Comparison of ENCODE assay signal across 16 cellular contexts in genomic region chr11:71198823-71199165, GRCh38. TPM values are rescaled to one million over a fixed set of nuclear protein-coding genes. Genes with fewer than 3 reads are reported as not detected.
DNase-seq lines count a peak whose midpoint lies in the region; ATAC-seq and TF ChIP-seq lines count a peak whose summit lies in the region.
"Had no signal": no experiment of that assay in that cellular context is flagged by ENCODE, and none has a peak within 500 bp of the region (broad histone marks: within the 10 kb centered on the region; RNA-seq: fewer than 3 reads in every experiment).

No MANE protein-coding gene starts in this region.

- no peaks in the 10 kb centered on the region for H3K27me3 Mint-ChIP-seq in WTC11 (ENCODE audit: low read depth)

- H3K4me1 Mint-ChIP-seq in WTC11 = peaks cover 17% of the 10 kb centered on the region
- H3K4me1 Mint-ChIP-seq: CD4-positive, alpha-beta memory T cell had no signal

- no peaks in the 10 kb centered on the region for H3K9me2 ChIP-seq in DOHH2 (replicated peaks; ENCODE audit: control insufficient read depth, low read length)

- H3K4me1 ChIP-seq in right cardiac atrium (ENCODE audit: control insufficient read depth, insufficient read depth, low read length) (no peaks in the 10 kb centered on the region), DOHH2 (ENCODE audit: control insufficient read depth, low read length) (peaks cover 69% of the 10 kb centered on the region), lower lobe of right lung (no peaks in the 10 kb centered on the region)

- H3K9me3 ChIP-seq in right cardiac atrium (ENCODE audit: control insufficient read depth, low read length) = no peaks in the 10 kb centered on the region
- H3K9me3 ChIP-seq in DOHH2 (ENCODE audit: control insufficient read depth, insufficient read depth, low read length) = no peaks in the 10 kb centered on the region
- H3K9me3 ChIP-seq in lower lobe of right lung = no peaks in the 10 kb centered on the region
- no peaks in the 10 kb centered on the region for H3K9me3 ChIP-seq in WERI-Rb-1 (ENCODE audit: severe bottlenecking)

- H3K36me3 Mint-ChIP-seq in WTC11 = peaks cover 20% of the 10 kb centered on the region
- H3K36me3 Mint-ChIP-seq: CD4-positive, alpha-beta memory T cell had no signal

- no peaks in the 10 kb centered on the region for H4K20me1 ChIP-seq in DOHH2 (ENCODE audit: control insufficient read depth, insufficient read depth, low read depth, low read length)

- H3K27ac ChIP-seq in right cardiac atrium (ENCODE audit: low read length) (no peak overlapping the region), DOHH2 (ENCODE audit: low read depth, low read length) (no peak overlapping the region), lower lobe of right lung (no peak overlapping the region), WERI-Rb-1 (no peak overlapping the region)

- intact Hi-C loops in cardiac septum (cut with DNase I) = no loop called here
- intact Hi-C loops in right cardiac atrium (cut with DNase I) = no loop called here
- intact Hi-C loops in lower lobe of right lung (cut with DNase I) = no loop called here

- DNase-seq in cardiac septum (ENCODE audit: low spot score) (peak; percentile 47), right cardiac atrium (no peak), WTC11 (ENCODE audit: low spot score) (no peak), lower lobe of right lung (peak; percentile 28), WERI-Rb-1 (no peak)
- no peak for DNase-seq in activated CD4-positive, alpha-beta T cell treated with anti-CD3 and anti-CD28 coated beads for 1 hour
- DNase-seq: C1 segment of cervical spinal cord; Calu3; CD4-positive, alpha-beta memory T cell; COR-L47; DMS53; H9 had no signal

- no peak overlapping the region for H3K4me3 Mint-ChIP-seq in WTC11
- H3K4me3 Mint-ChIP-seq: CD4-positive, alpha-beta memory T cell; GM23338; H9 had no signal

- CTCF ChIA-PET in WTC11 (lab: Charles Lee) = interaction anchor here (1.8 kb wide), 1 partner anchor 112 kb away, joined by 4 read pairs; no protein-coding TSS in a partner anchor

- no peaks in the 10 kb centered on the region for H3K79me2 ChIP-seq in DOHH2 (ENCODE audit: control insufficient read depth, low read length)

- H3K9me3 Mint-ChIP-seq in WTC11 = peaks cover 5% of the 10 kb centered on the region; the same call in 1 of the 2 replicates
- H3K9me3 Mint-ChIP-seq: CD4-positive, alpha-beta memory T cell; GM23338; H9 had no signal

- H3K27me3 ChIP-seq in right cardiac atrium (ENCODE audit: control insufficient read depth, insufficient read depth) = no peaks in the 10 kb centered on the region
- no peaks in the 10 kb centered on the region; the same call in 1 of the 2 replicates for H3K27me3 ChIP-seq in DOHH2 (ENCODE audit: control insufficient read depth, low read length)
- no peaks in the 10 kb centered on the region for H3K27me3 ChIP-seq in lower lobe of right lung (ENCODE audit: low read depth)
- no peaks in the 10 kb centered on the region for H3K27me3 ChIP-seq in WERI-Rb-1 (ENCODE audit: insufficient read depth, low read depth, severe bottlenecking)

- peak overlapping the region; percentile 36; the same call in 1 of the 2 replicates for H3K27ac Mint-ChIP-seq in WTC11
- H3K27ac Mint-ChIP-seq: CD4-positive, alpha-beta memory T cell had no signal

- H3K4me2 ChIP-seq in DOHH2 (ENCODE audit: low read length) = peak overlapping the region; percentile 63; the same call in 1 of the 2 replicates
- H3K4me2 ChIP-seq: GM23338 had no signal

- ATAC-seq in right cardiac atrium (no peak), WTC11 (no peak), lower lobe of right lung (no peak)
- ATAC-seq: GM23338, HCT116 had no signal

- POLR2A ChIA-PET in WTC11 (lab: Charles Lee) = interaction anchor here (0.6 kb wide), 1 partner anchor 13 kb away, joined by 3 read pairs; no protein-coding TSS in a partner anchor

- TF ChIP-seq CTCF in DOHH2 (IDR thresholded peaks at IDR 0.05; ENCODE audit: low read depth, low read length, poor library complexity, severe bottlenecking) = no peak
- TF ChIP-seq CTCF in WTC11 (IDR thresholded peaks at IDR 0.05) = no peak
- TF ChIP-seq CTCF in lower lobe of right lung (IDR thresholded peaks at IDR 0.05) = no peak
- no peak for TF ChIP-seq CTCF in WERI-Rb-1 (IDR thresholded peaks at IDR 0.05; ENCODE audit: low read depth, low read length)

- no peaks in the 10 kb centered on the region for H3F3A ChIP-seq in DOHH2 (ENCODE audit: control insufficient read depth, insufficient read depth)

- H3K4me3 ChIP-seq in right cardiac atrium (ENCODE audit: low read length) (no peak overlapping the region), DOHH2 (ENCODE audit: low read length) (no peak overlapping the region), lower lobe of right lung (no peak overlapping the region), WERI-Rb-1 (ENCODE audit: low read depth, low read length) (no peak overlapping the region)
- H3K4me3 ChIP-seq: GM23338 had no signal

- 87% methylated on average over 11 of the region's 11 CpGs for WGBS in right cardiac atrium

- H3K36me3 ChIP-seq in DOHH2 (ENCODE audit: control insufficient read depth, low read length) (no peaks in the 10 kb centered on the region), lower lobe of right lung (no peaks in the 10 kb centered on the region), WERI-Rb-1 (no peaks in the 10 kb centered on the region)

TF ChIP-seq in WTC11, 78 proteins besides CTCF, POLR2A, EP300 and RAD21 (continues in another document):
- no peak for TF ChIP-seq GABPB1 (CRISPR knock-in tag; IDR thresholded peaks at IDR 0.05)
- no peak for TF ChIP-seq MLX (CRISPR knock-in tag; IDR thresholded peaks at IDR 0.05)
- TF ChIP-seq ARID4B (CRISPR knock-in tag; IDR thresholded peaks at IDR 0.05; ENCODE audit: borderline replicate concordance) = no peak
- no peak for TF ChIP-seq ZNF121 (CRISPR knock-in tag; IDR thresholded peaks at IDR 0.05)
- TF ChIP-seq AFF4 (CRISPR knock-in tag; IDR thresholded peaks at IDR 0.05; ENCODE audit: borderline replicate concordance) = no peak
- TF ChIP-seq NR1H2 (CRISPR knock-in tag; IDR thresholded peaks at IDR 0.05) = no peak

RNA-seq across cellular contexts. Expression of gene SHANK2, which starts 53.6 kb away (rescaled TPM):
- total RNA-seq in cardiac septum (0.11 TPM), right cardiac atrium (under 1 TPM; 0.03 to 0.26 (median 0.13) TPM), WTC11 (2021) (57.5 to 69.3 TPM (median 64.8 TPM) in 3 replicates), lower lobe of right lung (59.8 TPM)
- 0.23 TPM for polyA plus RNA-seq in right cardiac atrium
- total RNA-seq: CD4-positive, alpha-beta memory T cell; H4 had no signal
- polyA plus RNA-seq: CD4-positive, alpha-beta memory T cell had no signal

Comparison
In these comparisons a context has a peak if more than half of its experiments do, and no peak if none do; other contexts are left out.
1. DNase-seq: peak in cardiac septum (single experiment) and lower lobe of right lung (single experiment); none in right cardiac atrium (0 of 3), WTC11 (single experiment), activated CD4-positive, alpha-beta T cell treated with anti-CD3 and anti-CD28 coated beads for 1 hour (single experiment) and WERI-Rb-1 (single experiment).
2. RNA of gene SHANK2, which starts 53.6 kb away (total RNA-seq): 57.5 to 69.3 TPM in WTC11 and 59.8 TPM in lower lobe of right lung (single experiment); 0.03 to 0.26 TPM in right cardiac atrium and 0.11 TPM in cardiac septum (single experiment); every median in the first group is over 10 times any median in the second.